In genomic region chr16:48583075-48584065, GRCh38 we compare ENCODE assay signal across 15 cellular contexts. TPM values are rescaled to one million over a fixed set of nuclear protein-coding genes. Genes with fewer than 3 reads are reported as not detected.
DNase-seq lines count a peak whose midpoint lies in the region; ATAC-seq and TF ChIP-seq lines count a peak whose summit lies in the region.
"Had no signal": no experiment of that assay in that cellular context is flagged by ENCODE, and none has a peak within 500 bp of the region (broad histone marks: within the 10 kb centered on the region; RNA-seq: fewer than 3 reads in every experiment).

No MANE protein-coding gene starts in this region.

- H3K27ac Mint-ChIP-seq in HFFc6: peak overlapping the region; percentile 76
- H3K27ac Mint-ChIP-seq in effector memory CD8-positive, alpha-beta T cell: peak overlapping the region; percentile 51 to 66
- H3K27ac Mint-ChIP-seq in naive thymus-derived CD8-positive, alpha-beta T cell: peak overlapping the region; percentile 5 to 75 (median 32)
- H3K27ac Mint-ChIP-seq: activated T-helper 17 cell treated with anti-CD3 and anti-CD28 coated beads, Interleukin-2, amount 50 U/mL, for 72 hours had no signal

- peaks cover 54% of the 10 kb centered on the region for H3K36me3 Mint-ChIP-seq in HFFc6 (ENCODE audit: low read depth)
- peaks cover 13% of the 10 kb centered on the region for H3K36me3 Mint-ChIP-seq in effector memory CD8-positive, alpha-beta T cell (ENCODE audit: insufficient read depth)
- peaks cover 21 to 37% (median 32%) of the 10 kb centered on the region in 3 donors for H3K36me3 Mint-ChIP-seq in naive thymus-derived CD8-positive, alpha-beta T cell

- peak overlapping the region; percentile 3; the same call in 1 of the 2 replicates for H3K4me3 Mint-ChIP-seq in HFFc6
- H3K4me3 Mint-ChIP-seq in effector memory CD8-positive, alpha-beta T cell: no peak overlapping the region
- peak overlapping the region in 1 of 10 donors; percentile 19 for H3K4me3 Mint-ChIP-seq in naive thymus-derived CD8-positive, alpha-beta T cell
- H3K4me3 Mint-ChIP-seq: activated T-helper 17 cell treated with anti-CD3 and anti-CD28 coated beads, Interleukin-2, amount 50 U/mL, for 72 hours had no signal

- ATAC-seq in effector memory CD8-positive, alpha-beta T cell (replicated peaks): no peak
- no peak for ATAC-seq in naive thymus-derived CD8-positive, alpha-beta T cell
- ATAC-seq: activated T-helper 17 cell treated with anti-CD3 and anti-CD28 coated beads, Interleukin-2, amount 50 U/mL, for 72 hours; PC-3 had no signal

- H3K4me1 Mint-ChIP-seq in HFFc6 (ENCODE audit: low read depth): peaks cover 54% of the 10 kb centered on the region
- H3K4me1 Mint-ChIP-seq in effector memory CD8-positive, alpha-beta T cell (ENCODE audit: low read depth in 2 of 2): peaks cover 32 to 54% of the 10 kb centered on the region in 2 donors
- H3K4me1 Mint-ChIP-seq in naive thymus-derived CD8-positive, alpha-beta T cell: peaks cover 17 to 53% (median 47%) of the 10 kb centered on the region in 4 donors

- TF ChIP-seq CTCF in HFFc6 (IDR thresholded peaks at IDR 0.05): no peak

- H3K9me3 Mint-ChIP-seq in HFFc6: peaks cover 32% of the 10 kb centered on the region
- peaks cover 3 to 5% of the 10 kb centered on the region in 2 donors for H3K9me3 Mint-ChIP-seq in effector memory CD8-positive, alpha-beta T cell
- H3K9me3 Mint-ChIP-seq in naive thymus-derived CD8-positive, alpha-beta T cell: peaks cover 4 to 43% (median 24%) of the 10 kb centered on the region in 9 donors

- POLR2A ChIA-PET in naive thymus-derived CD8-positive, alpha-beta T cell (lab: Charles Lee): no interaction called here

- DNase-seq in DMS79 (lab: John Stamatoyannopoulos, UW): peak; percentile 45
- DNase-seq in HFFc6: peak; percentile 73
- DNase-seq in effector memory CD8-positive, alpha-beta T cell: no peak
- peak in 1 of 10 donors; percentile 10 for DNase-seq in naive thymus-derived CD8-positive, alpha-beta T cell
- DNase-seq in stimulated activated CD4-positive, alpha-beta T cell treated with anti-CD3 and anti-CD28 coated beads, Interleukin-1b, Interleukin-23, amount 100 ng/mL, for 48 hours: no peak
- no peak for DNase-seq in GDM1 (lab: John Stamatoyannopoulos, UW)
- no peak for DNase-seq in NCI-H82 (lab: John Stamatoyannopoulos, UW)
- DNase-seq: activated CD4-positive, alpha-beta T cell treated with anti-CD3 and anti-CD28 coated beads, Interleukin-2, amount 50 U/mL, for 1 hour; Caco-2; left ventricle myocardium inferior; NCI-H1048; NCI-H226; nucleus accumbens; PC-3 had no signal

- no peaks in the 10 kb centered on the region for H3K27me3 Mint-ChIP-seq in HFFc6 (ENCODE audit: insufficient read depth)
- no peaks in the 10 kb centered on the region for H3K27me3 Mint-ChIP-seq in effector memory CD8-positive, alpha-beta T cell
- no peaks in the 10 kb centered on the region for H3K27me3 Mint-ChIP-seq in naive thymus-derived CD8-positive, alpha-beta T cell
- H3K27me3 Mint-ChIP-seq: activated T-helper 17 cell treated with anti-CD3 and anti-CD28 coated beads, Interleukin-2, amount 50 U/mL, for 72 hours had no signal

RNA-seq across cellular contexts. Expression of gene N4BP1, which starts 26.6 kb away (rescaled TPM):
- total RNA-seq in HFFc6 (2021; fragmentation: NEBNext Ultra II Directional; extraction: Animal tissue kit (Norgen Biotek cat#: 25700)): 10 to 100 TPM; 18.6 to 30.3 (median 25.0) TPM
- 10 to 100 TPM; 79.2 to 85.1 TPM for total RNA-seq in naive thymus-derived CD8-positive, alpha-beta T cell
- polyA plus RNA-seq in naive thymus-derived CD8-positive, alpha-beta T cell: 10 to 100 TPM; 20.1 to 48.4 (median 31.9) TPM

Comparison
In these comparisons a context has a peak if more than half of its experiments do, and no peak if none do; other contexts are left out.
1. DNase-seq: peak in DMS79 (single experiment) and HFFc6 (single experiment); none in effector memory CD8-positive, alpha-beta T cell (0 of 3), stimulated activated CD4-positive, alpha-beta T cell treated with anti-CD3 and anti-CD28 coated beads, Interleukin-1b, Interleukin-23, amount 100 ng/mL, for 48 hours (single experiment), GDM1 (single experiment) and NCI-H82 (single experiment).
2. Peak in every context shown above with its lines, with median percentiles within 50 percentile points of each other: H3K27ac Mint-ChIP-seq.